In genomic region chr7:105975770-105976428, GRCh38 we compare ENCODE assay signal across 18 cellular contexts. TPM values are rescaled to one million over a fixed set of nuclear protein-coding genes. Genes with fewer than 3 reads are reported as not detected.
A peak's percentile ranks its signal among the peaks of the same experiment; 100 is the strongest.
DNase-seq lines count a peak whose midpoint lies in the region; ATAC-seq lines count a peak whose summit lies in the region.
"Had no signal": no experiment of that assay in that cellular context is flagged by ENCODE, and none has a peak within 500 bp of the region (broad histone marks: within the 10 kb centered on the region; RNA-seq: fewer than 3 reads in every experiment).

No MANE protein-coding gene starts in this region.

- H2BK120ac ChIP-seq in mesendoderm (ENCODE audit: low read depth, low read length) = no peak overlapping the region

- H3K4me1 ChIP-seq in mesendoderm (ENCODE audit: control insufficient read depth, low read depth, low read length) = peaks cover 6% of the 10 kb centered on the region
- H3K4me1 ChIP-seq: right lobe of liver had no signal

- no peak overlapping the region for H3K4me2 ChIP-seq in mesendoderm (ENCODE audit: low read length)

- no peak overlapping the region for H3K9ac ChIP-seq in mesendoderm (ENCODE audit: low read length)

- no peaks in the 10 kb centered on the region for H3K9me3 Mint-ChIP-seq in central memory CD8-positive, alpha-beta T cell
- H3K9me3 Mint-ChIP-seq: activated CD4-positive, alpha-beta memory T cell treated with anti-CD3 and anti-CD28 coated beads for 36 hours; CD4-positive, alpha-beta memory T cell; nephron progenitor cell had no signal

- H3K27ac Mint-ChIP-seq in central memory CD8-positive, alpha-beta T cell (ENCODE audit: low read depth) = peak overlapping the region; percentile 3
- H3K27ac Mint-ChIP-seq: activated CD4-positive, alpha-beta memory T cell treated with anti-CD3 and anti-CD28 coated beads for 36 hours; nephron progenitor cell had no signal

- no peak overlapping the region for H3K4ac ChIP-seq in mesendoderm (ENCODE audit: low read depth, low read length)

- H3K27me3 ChIP-seq in mesendoderm (ENCODE audit: insufficient read depth, low read length, poor library complexity) = no peaks in the 10 kb centered on the region
- H3K27me3 ChIP-seq: brain microvascular endothelial cell, MG63, right lobe of liver had no signal

- peak overlapping the region; percentile 15 for H3K56ac ChIP-seq in mesendoderm (ENCODE audit: low read length)

- H3K79me1 ChIP-seq in mesendoderm (ENCODE audit: low read length) = no peaks in the 10 kb centered on the region

- no CpG with 5 or more reads among the region's 8 CpGs for WGBS in mesendoderm (ENCODE audit: extremely low coverage, insufficient coverage, low lambda C conversion rate)

- no peaks in the 10 kb centered on the region for H3K79me2 ChIP-seq in mesendoderm (ENCODE audit: control insufficient read depth, insufficient read depth, low read length)

- H2BK15ac ChIP-seq in mesendoderm (replicated peaks; ENCODE audit: low read depth) = no peak overlapping the region

- H3K23ac ChIP-seq in mesendoderm (ENCODE audit: low read length) = peak overlapping the region; percentile 16

- no peak overlapping the region for H3K27ac ChIP-seq in mesendoderm (ENCODE audit: low read depth, low read length)
- H3K27ac ChIP-seq in caudate nucleus (ENCODE audit: low read depth, low read length) = no peak overlapping the region
- H3K27ac ChIP-seq: brain microvascular endothelial cell, heart right ventricle, right lobe of liver had no signal

- no peak overlapping the region for H3K4me3 Mint-ChIP-seq in central memory CD8-positive, alpha-beta T cell
- H3K4me3 Mint-ChIP-seq: activated CD4-positive, alpha-beta memory T cell treated with anti-CD3 and anti-CD28 coated beads for 36 hours; CD4-positive, alpha-beta memory T cell; nephron progenitor cell had no signal

- peak overlapping the region; percentile 68 for H2AK5ac ChIP-seq in mesendoderm (ENCODE audit: low read length)

- H3K36me3 Mint-ChIP-seq in central memory CD8-positive, alpha-beta T cell (ENCODE audit: insufficient read depth) = no peaks in the 10 kb centered on the region
- H3K36me3 Mint-ChIP-seq: activated CD4-positive, alpha-beta memory T cell treated with anti-CD3 and anti-CD28 coated beads for 36 hours; CD4-positive, alpha-beta memory T cell had no signal

- no peaks in the 10 kb centered on the region for H3K27me3 Mint-ChIP-seq in central memory CD8-positive, alpha-beta T cell
- H3K27me3 Mint-ChIP-seq: activated CD4-positive, alpha-beta memory T cell treated with anti-CD3 and anti-CD28 coated beads for 36 hours; CD4-positive, alpha-beta memory T cell had no signal

- H3K4me1 Mint-ChIP-seq in central memory CD8-positive, alpha-beta T cell = no peaks in the 10 kb centered on the region
- H3K4me1 Mint-ChIP-seq: CD4-positive, alpha-beta memory T cell had no signal

- H4K8ac ChIP-seq in mesendoderm (ENCODE audit: low read depth, low read length) = no peak overlapping the region

- no peak overlapping the region for H3K4me3 ChIP-seq in mesendoderm (ENCODE audit: low read length)
- H3K4me3 ChIP-seq: heart right ventricle, MG63, right lobe of liver had no signal

- H2BK5ac ChIP-seq in mesendoderm (ENCODE audit: low read length) = no peak overlapping the region

- ATAC-seq in central memory CD8-positive, alpha-beta T cell (replicated peaks; ENCODE audit: extremely low read depth, poor library complexity, severe bottlenecking) = no peak
- no peak for ATAC-seq in HG03521 (IDR thresholded peaks at IDR 0.05; ENCODE audit: unreplicated experiment)
- ATAC-seq: HCT116, right lobe of liver had no signal

- H3K18ac ChIP-seq in mesendoderm (ENCODE audit: low read length) = no peak overlapping the region

- no peak overlapping the region for H4K5ac ChIP-seq in mesendoderm (ENCODE audit: low read length)

- H3K36me3 ChIP-seq in mesendoderm (ENCODE audit: control insufficient read depth, insufficient read depth, low read length) = no peaks in the 10 kb centered on the region
- H3K36me3 ChIP-seq: brain microvascular endothelial cell, heart right ventricle, MG63, right lobe of liver had no signal

- DNase-seq in GDM1 (lab: John Stamatoyannopoulos, UW) (peak; percentile 15), NCI-H2029 treated with DMSO at 0.1 percent for 48 hours (lab: John Stamatoyannopoulos, UW) (peak; percentile 51), mesendoderm (peak; percentile 83), caudate nucleus (lab: John Stamatoyannopoulos, UW) (no peak), NCI-H345 (lab: John Stamatoyannopoulos, UW) (no peak)
- no peak for DNase-seq in central memory CD8-positive, alpha-beta T cell (ENCODE audit: low spot score in 2 of 2)
- DNase-seq: activated CD4-positive, alpha-beta memory T cell treated with anti-CD3 and anti-CD28 coated beads for 36 hours; activated gamma-delta T cell treated with Interleukin-2 at 50 U/mL for 16 hours; brain microvascular endothelial cell; CD4-positive, alpha-beta memory T cell; heart right ventricle; MG63; NCI-H446; nephron progenitor cell; right lobe of liver; stimulated activated naive CD4-positive, alpha-beta T cell treated with Interleukin-2 at 50 U/mL for 16 hours had no signal

RNA-seq across cellular contexts. Expression of gene CDHR3, which starts 12.8 kb away (rescaled TPM):
- polyA plus RNA-seq in mesendoderm (2013, experiment 1 of 2) = 4.3 TPM
- 4.9 TPM for polyA plus RNA-seq in mesendoderm (2013, experiment 2 of 2)

Comparison
In these comparisons a context has a peak if more than half of its experiments do, and no peak if none do; other contexts are left out.
1. DNase-seq: peak in GDM1 (single experiment), NCI-H2029 treated with DMSO at 0.1 percent for 48 hours (single experiment) and mesendoderm (single experiment); none in central memory CD8-positive, alpha-beta T cell (0 of 2), caudate nucleus (0 of 61) and NCI-H345 (single experiment).